In genomic region chr2:199830531-199830930, GRCh38 we compare ENCODE assay signal across 12 cellular contexts. TPM values are rescaled to one million over a fixed set of nuclear protein-coding genes. Genes with fewer than 3 reads are reported as not detected.
"Had no signal": no experiment of that assay in that cellular context is flagged by ENCODE, and none has a peak within 500 bp of the region (broad histone marks: within the 10 kb centered on the region; RNA-seq: fewer than 3 reads in every experiment).

No MANE protein-coding gene starts in this region.

- H3K4me1 ChIP-seq: sigmoid colon, spleen, stomach had no signal

- H3K4me3 ChIP-seq: sigmoid colon, spleen, stomach had no signal

- H3K9me3 ChIP-seq: sigmoid colon, spleen, stomach had no signal

- H3K27ac ChIP-seq: sigmoid colon, spleen, stomach had no signal

- H3K36me3 ChIP-seq: sigmoid colon, spleen, stomach had no signal

- H3K27me3 ChIP-seq: sigmoid colon, spleen, stomach had no signal

- DNase-seq: activated CD4-positive, alpha-beta memory T cell treated with anti-CD3 and anti-CD28 coated beads, Interleukin-2, amount 10 ng/mL, durations not matched to agents 7 days and 5 days; activated CD4-positive, alpha-beta T cell treated with anti-CD3 and anti-CD28 coated beads for 4 hours; activated naive CD8-positive, alpha-beta T cell treated with anti-CD3 and anti-CD28 coated beads for 36 hours; activated T-cell treated with anti-CD3 and anti-CD28 coated beads, Interleukin-2, amount 50 U/mL, for 72 hours; aorta; effector memory CD4-positive, alpha-beta T cell; kidney glomerular epithelial cell; sigmoid colon; spleen; stomach; T-helper 17 cell had no signal

RNA-seq across cellular contexts. Expression of gene FTCDNL1, which starts 20.5 kb away (rescaled TPM):
- total RNA-seq: osteocyte had no signal
